10 cellular contexts compared by ENCODE assay signal in genomic region chr9:127572961-127573727, GRCh38. TPM values are rescaled to one million over a fixed set of nuclear protein-coding genes. Genes with fewer than 3 reads are reported as not detected.
A peak's percentile ranks its signal among the peaks of the same experiment; 100 is the strongest.
DNase-seq lines count a peak whose midpoint lies in the region; ATAC-seq and TF ChIP-seq lines count a peak whose summit lies in the region.
"Had no signal": no experiment of that assay in that cellular context is flagged by ENCODE, and none has a peak within 500 bp of the region (broad histone marks: within the 10 kb centered on the region; RNA-seq: fewer than 3 reads in every experiment).

No MANE protein-coding gene starts in this region.

- intact Hi-C loops in testis (cut with DNase I; ENCODE audit: low total_unique reads) (no loop called here), aorta (cut with DNase I) (no loop called here)

- H3K27me3 Mint-ChIP-seq in T-helper 2 cell treated with Interferon-gamma antibody and Interleukin-4, amounts not matched to agents 5 μg/mL and 100 μg/mL, for 36 hours (ENCODE audit: low read depth) = no peaks in the 10 kb centered on the region

- H3K4me3 ChIP-seq in adipocyte (ENCODE audit: low read length) (no peak overlapping the region), hepatocyte (no peak overlapping the region), testis (no peak overlapping the region), aorta (ENCODE audit: low read length in 2 of 2) (no peak overlapping the region)
- H3K4me3 ChIP-seq: SK-N-MC had no signal

- no peak overlapping the region for H3K4me3 Mint-ChIP-seq in T-helper 2 cell treated with Interferon-gamma antibody and Interleukin-4, amounts not matched to agents 5 μg/mL and 100 μg/mL, for 36 hours

- H3K4me1 ChIP-seq in adipocyte (ENCODE audit: control insufficient read depth, insufficient read depth, low read length) (peaks cover 38% of the 10 kb centered on the region), hepatocyte (ENCODE audit: insufficient read depth) (peaks cover 47% of the 10 kb centered on the region), testis (peaks cover 34% of the 10 kb centered on the region), aorta (ENCODE audit: control insufficient read depth in 1 of 2, insufficient read depth in 2 of 2, low read length in 2 of 2) (no peaks in the 10 kb centered on the region)

- no peaks in the 10 kb centered on the region for H3K9me3 Mint-ChIP-seq in T-helper 2 cell treated with Interferon-gamma antibody and Interleukin-4, amounts not matched to agents 5 μg/mL and 100 μg/mL, for 36 hours

- H3K27me3 ChIP-seq in adipocyte (replicated peaks; ENCODE audit: control insufficient read depth, insufficient read depth, low read length) (no peaks in the 10 kb centered on the region), hepatocyte (no peaks in the 10 kb centered on the region), testis (no peaks in the 10 kb centered on the region), aorta (ENCODE audit: control insufficient read depth in 1 of 2, insufficient read depth in 2 of 2, low read length in 1 of 2) (no peaks in the 10 kb centered on the region)

- no peak for DNase-seq in T-helper 2 cell treated with Interferon-gamma antibody and Interleukin-4, amounts not matched to agents 5 μg/mL and 100 μg/mL, for 36 hours (ENCODE audit: low spot score)
- no peak for DNase-seq in T-helper 2 cell
- peak; percentile 95 for DNase-seq in adipocyte (ENCODE audit: low read depth)
- no peak for DNase-seq in hepatocyte (ENCODE audit: low spot score)
- no peak for DNase-seq in testis
- no peak for DNase-seq in KG1 (lab: John Stamatoyannopoulos, UW)
- no peak for DNase-seq in NCI-H2029 (lab: John Stamatoyannopoulos, UW)
- DNase-seq in aorta = no peak
- DNase-seq: activated naive CD4-positive, alpha-beta T cell treated with anti-CD3 and anti-CD28 coated beads, Interleukin-2, amount 50 U/mL, for 16 hours had no signal

- H3K9me2 ChIP-seq in hepatocyte (replicated peaks; ENCODE audit: insufficient read depth) = no peaks in the 10 kb centered on the region

- no peaks in the 10 kb centered on the region for H3K36me3 Mint-ChIP-seq in T-helper 2 cell treated with Interferon-gamma antibody and Interleukin-4, amounts not matched to agents 5 μg/mL and 100 μg/mL, for 36 hours (ENCODE audit: low read depth)

- H4K20me1 ChIP-seq in hepatocyte (ENCODE audit: insufficient read depth, poor library complexity, severe bottlenecking) = no peaks in the 10 kb centered on the region

- no peak overlapping the region for H2AFZ ChIP-seq in hepatocyte

- H3K27ac Mint-ChIP-seq in T-helper 2 cell treated with Interferon-gamma antibody and Interleukin-4, amounts not matched to agents 5 μg/mL and 100 μg/mL, for 36 hours = peak overlapping the region; percentile 69

- TF ChIP-seq POLR2A in testis (IDR thresholded peaks at IDR 0.05) = no peak

- H3K9me3 ChIP-seq in adipocyte (ENCODE audit: control insufficient read depth, low read length) (no peaks in the 10 kb centered on the region), hepatocyte (ENCODE audit: low read depth) (no peaks in the 10 kb centered on the region), testis (no peaks in the 10 kb centered on the region), aorta (ENCODE audit: control insufficient read depth, low read length) (no peaks in the 10 kb centered on the region)

- H3K36me3 ChIP-seq in adipocyte (ENCODE audit: control insufficient read depth, insufficient read depth, low read length, severe bottlenecking) = no peaks in the 10 kb centered on the region
- no peaks in the 10 kb centered on the region for H3K36me3 ChIP-seq in hepatocyte (replicated peaks; ENCODE audit: insufficient read depth, low read depth)
- H3K36me3 ChIP-seq in testis (ENCODE audit: low read depth, missing control alignments) = no peaks in the 10 kb centered on the region
- H3K36me3 ChIP-seq in aorta (ENCODE audit: control insufficient read depth in 1 of 2, insufficient read depth in 2 of 2, low read length in 1 of 2) = no peaks in the 10 kb centered on the region

- H3K9ac ChIP-seq in adipocyte (ENCODE audit: low read length) = peak overlapping the region; percentile 75

- TF ChIP-seq CTCF in hepatocyte (IDR thresholded peaks at IDR 0.05; ENCODE audit: poor library complexity) = no peak
- TF ChIP-seq CTCF in testis (IDR thresholded peaks at IDR 0.05) = no peak

- peaks cover 8% of the 10 kb centered on the region for H3K79me2 ChIP-seq in hepatocyte

- no peak for ATAC-seq in aorta (ENCODE audit: low FRiP score)

- 89% methylated on average over 9 of the region's 9 CpGs for WGBS in hepatocyte (ENCODE audit: low lambda C conversion rate, missing lambda C conversion rate)
- WGBS in testis, 2 donors = 81% methylated on average over 7 to 9 of the region's 9 CpGs
- WGBS in aorta, 2 donors = 82 to 86% methylated on average over 9 of the region's 9 CpGs

- peaks cover 33% of the 10 kb centered on the region for H3K4me1 Mint-ChIP-seq in T-helper 2 cell treated with Interferon-gamma antibody and Interleukin-4, amounts not matched to agents 5 μg/mL and 100 μg/mL, for 36 hours (ENCODE audit: low read depth)

- H3K4me2 ChIP-seq in hepatocyte = no peak overlapping the region

- H3K27ac ChIP-seq in hepatocyte = peak overlapping the region; percentile 74
- peak overlapping the region; percentile 50 to 73 for H3K27ac ChIP-seq in testis
- H3K27ac ChIP-seq in aorta (ENCODE audit: low read depth in 1 of 2, low read length in 2 of 2) = peak overlapping the region in 1 of 2 donors; percentile 80
- H3K27ac ChIP-seq: SK-N-MC had no signal

RNA-seq across cellular contexts. Expression of gene STXBP1, which starts 38.9 kb away (rescaled TPM):
- total RNA-seq in hepatocyte = 10.7 and 27.6 TPM in 2 replicates
- polyA plus RNA-seq in hepatocyte = 18.0 and 22.6 TPM in 2 replicates
- 10 to 100 TPM; 33.1 to 36.1 TPM for total RNA-seq in testis
- polyA plus RNA-seq in testis (ENCODE audit: insufficient read depth, low read depth, low replicate concordance) = 21.2 TPM
- total RNA-seq in aorta = 10 to 100 TPM; 50.0 to 69.0 TPM
- polyA plus RNA-seq in aorta = 10 to 100 TPM in 1 of 2 donors, 1 to 10 TPM in 1; 6.6 to 20.7 TPM
